Comparison of ENCODE assay signal across 1 cellular context in the genomic region with DNA sequence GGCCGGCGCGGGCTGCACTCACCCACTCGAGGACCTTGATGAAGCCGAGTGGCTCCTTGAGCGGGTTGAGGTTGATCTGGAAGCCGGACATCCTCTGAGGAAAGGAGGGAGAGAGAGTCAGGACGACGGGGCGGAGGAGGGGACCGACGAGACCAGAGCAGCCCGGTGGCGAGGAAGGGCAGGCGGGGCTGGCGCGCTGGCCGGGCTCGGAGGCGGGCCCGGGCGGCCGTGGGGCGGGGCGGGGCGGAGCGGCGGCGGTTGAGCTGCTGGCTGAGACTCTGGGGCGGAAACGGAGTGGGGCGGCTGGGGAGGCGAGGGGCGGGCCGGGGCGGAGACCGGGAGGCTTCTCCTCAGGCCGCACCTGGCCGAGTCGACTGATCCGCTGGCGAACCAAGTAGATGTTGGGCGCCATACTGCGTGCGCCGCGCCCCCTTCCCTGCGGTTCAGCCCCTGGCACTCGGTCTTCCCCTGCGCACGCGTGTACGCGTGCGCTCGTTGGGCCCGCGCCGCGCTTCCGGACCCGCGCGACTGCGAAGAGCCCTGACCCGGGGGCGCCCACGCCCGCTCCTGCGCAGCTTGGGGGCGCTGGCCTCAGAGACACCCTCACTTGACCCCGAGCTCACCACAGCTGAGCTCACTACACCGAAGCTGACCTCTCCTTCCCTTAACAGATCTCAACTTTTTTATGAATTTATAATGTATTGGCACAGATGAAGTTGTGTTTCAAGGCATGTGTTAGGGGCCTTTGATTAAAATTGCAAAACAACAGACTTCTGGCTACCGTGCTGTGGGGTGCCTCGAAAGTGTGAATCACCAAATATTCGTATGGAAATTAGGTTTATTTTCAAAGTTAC.
TF ChIP-seq lines count a peak whose summit lies in the region.

TSS of gene SYPL1 (minus strand) at position 195 of the 854 bp plus-strand sequence. CDS start at position 91, 104 bp downstream.

TF ChIP-seq in K562, 482 proteins besides CTCF, POLR2A, EP300 and RAD21 (continued from another document and continues in another):
- TF ChIP-seq, protein P1, sequence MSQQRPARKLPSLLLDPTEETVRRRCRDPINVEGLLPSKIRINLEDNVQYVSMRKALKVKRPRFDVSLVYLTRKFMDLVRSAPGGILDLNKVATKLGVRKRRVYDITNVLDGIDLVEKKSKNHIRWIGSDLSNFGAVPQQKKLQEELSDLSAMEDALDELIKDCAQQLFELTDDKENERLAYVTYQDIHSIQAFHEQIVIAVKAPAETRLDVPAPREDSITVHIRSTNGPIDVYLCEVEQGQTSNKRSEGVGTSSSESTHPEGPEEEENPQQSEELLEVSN (IDR thresholded peaks at IDR 0.05; ENCODE audit: borderline replicate concordance in 1 of 2, extremely low read depth in 1 of 2, insufficient read depth in 1 of 2, insufficient read length in 1 of 2, low read depth in 1 of 2, low read length in 1 of 2, poor library complexity in 1 of 2, severe bottlenecking in 1 of 2) = peak; percentile 85 to 88
- TF ChIP-seq NRF1 (conservative IDR thresholded peaks at IDR 0.05 in 1 of 2, IDR thresholded peaks at IDR 0.05 in 1 of 2) (peak; percentile 94 to 95), TSHZ1 (CRISPR knock-in tag; IDR thresholded peaks at IDR 0.05) (no peak), BRD9 (IDR thresholded peaks at IDR 0.05; ENCODE audit: low read depth, partially characterized antibody) (peak; percentile 34), ZNF282 (CRISPR knock-in tag; IDR thresholded peaks at IDR 0.05) (no peak), ELF4 (CRISPR knock-in tag; IDR thresholded peaks at IDR 0.05) (peak; percentile 70; the same call in 1 of the 2 replicates), RBM34 (IDR thresholded peaks at IDR 0.05; ENCODE audit: borderline replicate concordance, insufficient read depth, low read length) (0 out of 2 replicates have a peak, but pooled peaks have one; percentile 78), FIP1L1 (IDR thresholded peaks at IDR 0.05; ENCODE audit: low read depth, low read length, poor library complexity, severe bottlenecking) (peak; percentile 18), CXXC5 (CRISPR knock-in tag; IDR thresholded peaks at IDR 0.05) (peak; percentile 91), ELF1 (tag; IDR thresholded peaks at IDR 0.05) (peak; percentile 86), ZNF431 (CRISPR knock-in tag; IDR thresholded peaks at IDR 0.05) (peak; percentile 42; the same call in 1 of the 2 replicates), ZZZ3 (IDR thresholded peaks at IDR 0.05) (no peak), ARID2 (IDR thresholded peaks at IDR 0.05) (no peak), STAT6 (CRISPR knock-in tag; IDR thresholded peaks at IDR 0.05) (no peak), FOXP1 (CRISPR knock-in tag; IDR thresholded peaks at IDR 0.05) (peak; percentile 94), HMG20B (CRISPR knock-in tag; IDR thresholded peaks at IDR 0.05) (no peak), SOX6 (IDR thresholded peaks at IDR 0.05) (no peak), HIVEP1 (CRISPR knock-in tag; IDR thresholded peaks at IDR 0.05) (no peak), L3MBTL2 (IDR thresholded peaks at IDR 0.05) (peak; percentile 95), TFAM (CRISPR knock-in tag; conservative IDR thresholded peaks at IDR 0.05) (no peak), THAP7 (CRISPR knock-in tag; IDR thresholded peaks at IDR 0.05) (no peak), ZNF133 (CRISPR knock-in tag; IDR thresholded peaks at IDR 0.05) (no peak), PHF21A (IDR thresholded peaks at IDR 0.05; ENCODE audit: borderline replicate concordance, low read depth) (0 out of 2 replicates have a peak, but pooled peaks have one; percentile 44), CREB1 (IDR thresholded peaks at IDR 0.05) (peak; percentile 10), CREB1 (CRISPR knock-in tag; IDR thresholded peaks at IDR 0.05) (no peak; the same call in 1 of the 2 replicates), FOS (IDR thresholded peaks at IDR 0.05; ENCODE audit: extremely low read depth, insufficient read length) (no peak), TCF3 (CRISPR knock-in tag; IDR thresholded peaks at IDR 0.05) (no peak), ZNF197 (CRISPR knock-in tag; IDR thresholded peaks at IDR 0.05; ENCODE audit: low read depth) (no peak), ELF2 (CRISPR knock-in tag; IDR thresholded peaks at IDR 0.05) (no peak; the same call in 1 of the 2 replicates), ETV1 (tag; conservative IDR thresholded peaks at IDR 0.05; ENCODE audit: low read depth) (peak; percentile 66), ZNF124 (CRISPR knock-in tag; IDR thresholded peaks at IDR 0.05) (no peak), ETS1 (conservative IDR thresholded peaks at IDR 0.05; ENCODE audit: control insufficient read depth, low read depth, low read length) (peak; percentile 92)
- TF ChIP-seq, protein P2, sequence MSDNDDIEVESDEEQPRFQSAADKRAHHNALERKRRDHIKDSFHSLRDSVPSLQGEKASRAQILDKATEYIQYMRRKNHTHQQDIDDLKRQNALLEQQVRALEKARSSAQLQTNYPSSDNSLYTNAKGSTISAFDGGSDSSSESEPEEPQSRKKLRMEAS (CRISPR knock-in tag; IDR thresholded peaks at IDR 0.05) = peak; percentile 94
- TF ChIP-seq, protein P3, sequence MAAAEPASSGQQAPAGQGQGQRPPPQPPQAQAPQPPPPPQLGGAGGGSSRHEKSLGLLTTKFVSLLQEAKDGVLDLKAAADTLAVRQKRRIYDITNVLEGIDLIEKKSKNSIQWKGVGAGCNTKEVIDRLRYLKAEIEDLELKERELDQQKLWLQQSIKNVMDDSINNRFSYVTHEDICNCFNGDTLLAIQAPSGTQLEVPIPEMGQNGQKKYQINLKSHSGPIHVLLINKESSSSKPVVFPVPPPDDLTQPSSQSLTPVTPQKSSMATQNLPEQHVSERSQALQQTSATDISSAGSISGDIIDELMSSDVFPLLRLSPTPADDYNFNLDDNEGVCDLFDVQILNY (CRISPR knock-in tag; IDR thresholded peaks at IDR 0.05) = no peak
- TF ChIP-seq, protein P4, sequence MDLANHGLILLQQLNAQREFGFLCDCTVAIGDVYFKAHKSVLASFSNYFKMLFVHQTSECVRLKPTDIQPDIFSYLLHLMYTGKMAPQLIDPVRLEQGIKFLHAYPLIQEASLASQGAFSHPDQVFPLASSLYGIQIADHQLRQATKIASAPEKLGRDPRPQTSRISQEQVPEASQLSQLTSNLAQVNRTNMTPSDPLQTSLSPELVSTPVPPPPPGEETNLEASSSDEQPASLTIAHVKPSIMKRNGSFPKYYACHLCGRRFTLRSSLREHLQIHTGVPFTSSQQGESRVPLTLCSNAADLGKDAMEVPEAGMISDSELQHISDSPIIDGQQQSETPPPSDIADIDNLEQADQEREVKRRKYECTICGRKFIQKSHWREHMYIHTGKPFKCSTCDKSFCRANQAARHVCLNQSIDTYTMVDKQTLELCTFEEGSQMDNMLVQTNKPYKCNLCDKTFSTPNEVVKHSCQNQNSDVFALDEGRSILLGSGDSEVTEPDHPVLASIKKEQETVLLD (IDR thresholded peaks at IDR 0.05) = peak; percentile 56; the same call in 1 of the 2 replicates
- TF ChIP-seq, protein P5, sequence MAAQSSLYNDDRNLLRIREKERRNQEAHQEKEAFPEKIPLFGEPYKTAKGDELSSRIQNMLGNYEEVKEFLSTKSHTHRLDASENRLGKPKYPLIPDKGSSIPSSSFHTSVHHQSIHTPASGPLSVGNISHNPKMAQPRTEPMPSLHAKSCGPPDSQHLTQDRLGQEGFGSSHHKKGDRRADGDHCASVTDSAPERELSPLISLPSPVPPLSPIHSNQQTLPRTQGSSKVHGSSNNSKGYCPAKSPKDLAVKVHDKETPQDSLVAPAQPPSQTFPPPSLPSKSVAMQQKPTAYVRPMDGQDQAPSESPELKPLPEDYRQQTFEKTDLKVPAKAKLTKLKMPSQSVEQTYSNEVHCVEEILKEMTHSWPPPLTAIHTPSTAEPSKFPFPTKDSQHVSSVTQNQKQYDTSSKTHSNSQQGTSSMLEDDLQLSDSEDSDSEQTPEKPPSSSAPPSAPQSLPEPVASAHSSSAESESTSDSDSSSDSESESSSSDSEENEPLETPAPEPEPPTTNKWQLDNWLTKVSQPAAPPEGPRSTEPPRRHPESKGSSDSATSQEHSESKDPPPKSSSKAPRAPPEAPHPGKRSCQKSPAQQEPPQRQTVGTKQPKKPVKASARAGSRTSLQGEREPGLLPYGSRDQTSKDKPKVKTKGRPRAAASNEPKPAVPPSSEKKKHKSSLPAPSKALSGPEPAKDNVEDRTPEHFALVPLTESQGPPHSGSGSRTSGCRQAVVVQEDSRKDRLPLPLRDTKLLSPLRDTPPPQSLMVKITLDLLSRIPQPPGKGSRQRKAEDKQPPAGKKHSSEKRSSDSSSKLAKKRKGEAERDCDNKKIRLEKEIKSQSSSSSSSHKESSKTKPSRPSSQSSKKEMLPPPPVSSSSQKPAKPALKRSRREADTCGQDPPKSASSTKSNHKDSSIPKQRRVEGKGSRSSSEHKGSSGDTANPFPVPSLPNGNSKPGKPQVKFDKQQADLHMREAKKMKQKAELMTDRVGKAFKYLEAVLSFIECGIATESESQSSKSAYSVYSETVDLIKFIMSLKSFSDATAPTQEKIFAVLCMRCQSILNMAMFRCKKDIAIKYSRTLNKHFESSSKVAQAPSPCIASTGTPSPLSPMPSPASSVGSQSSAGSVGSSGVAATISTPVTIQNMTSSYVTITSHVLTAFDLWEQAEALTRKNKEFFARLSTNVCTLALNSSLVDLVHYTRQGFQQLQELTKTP (IDR thresholded peaks at IDR 0.05; ENCODE audit: low read depth in 1 of 2, partially characterized antibody in 2 of 2) = no peak
- TF ChIP-seq, protein P6, sequence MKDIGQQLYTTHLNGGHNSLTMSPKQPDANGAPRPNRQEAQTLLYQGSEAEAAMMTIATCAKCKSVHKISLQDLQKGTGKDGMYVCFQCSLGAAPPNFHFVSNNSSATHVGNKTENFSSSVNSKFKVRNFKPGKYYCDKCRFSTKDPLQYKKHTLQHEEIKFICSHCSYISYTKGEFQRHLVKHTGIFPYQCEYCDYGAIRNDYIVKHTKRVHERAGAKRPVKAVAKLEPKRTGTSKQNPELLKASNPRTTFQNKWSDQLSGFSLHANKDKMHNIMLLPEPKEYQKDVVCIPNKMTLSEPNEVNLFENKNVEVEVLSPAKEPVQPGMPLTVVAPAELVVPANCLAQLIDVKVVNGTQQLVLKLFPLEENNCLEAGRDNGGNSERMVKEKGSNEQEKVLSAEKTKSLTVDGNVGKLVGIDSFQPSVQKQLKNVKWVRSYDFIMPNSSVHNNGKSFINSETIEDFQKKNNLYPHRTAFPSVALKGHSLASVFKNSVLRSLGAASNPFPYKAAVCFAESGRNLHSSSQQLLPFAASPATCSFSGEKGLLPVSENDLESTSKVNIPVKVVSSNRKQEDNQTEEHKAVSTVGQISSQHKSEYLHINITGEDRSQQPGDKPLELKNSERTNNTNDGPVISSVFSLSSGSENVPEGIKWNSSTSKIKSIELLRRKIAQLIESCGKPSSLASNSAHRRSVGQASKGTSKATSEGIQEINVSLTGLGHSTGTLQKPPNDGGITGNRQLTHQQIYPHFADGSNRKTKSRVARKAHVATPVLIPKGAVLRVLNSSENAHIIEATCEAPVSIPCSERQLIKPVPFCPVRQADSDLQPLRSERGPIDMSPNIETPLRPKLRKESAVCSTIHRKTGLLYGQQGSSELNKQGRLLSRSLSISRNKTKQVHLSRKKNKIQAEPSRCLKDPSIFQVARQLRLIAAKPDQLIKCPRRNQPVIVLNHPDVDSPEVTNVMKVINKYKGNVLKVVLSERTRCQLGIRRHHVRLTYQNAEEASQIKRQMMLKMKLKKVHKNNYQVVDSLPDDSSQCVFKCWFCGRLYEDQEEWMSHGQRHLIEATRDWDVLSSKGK (CRISPR knock-in tag; IDR thresholded peaks at IDR 0.05) = no peak
